Comparison of ENCODE assay signal across 8 cellular contexts in the genomic region with DNA sequence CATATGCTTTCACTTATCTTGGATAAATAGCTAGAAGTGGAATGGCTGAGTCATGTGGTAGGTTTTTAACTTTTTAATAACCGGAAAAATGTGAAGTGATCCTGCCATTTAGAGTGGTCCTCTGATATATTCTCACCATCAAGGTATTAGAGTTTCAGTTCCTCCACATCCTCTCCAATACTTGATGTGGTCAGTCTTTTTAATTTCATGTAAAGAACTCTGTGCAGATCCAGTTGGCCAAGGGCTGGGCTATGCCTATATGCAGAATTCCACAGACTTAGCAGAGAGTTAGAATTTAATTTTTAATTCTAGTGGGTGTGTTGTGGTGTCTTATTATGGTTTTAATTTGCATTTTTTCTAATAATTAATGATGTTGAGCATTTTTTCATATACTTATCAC.
"Had no signal": no experiment of that assay in that cellular context is flagged by ENCODE, and none has a peak within 500 bp of the region (broad histone marks: within the 10 kb centered on the region; RNA-seq: fewer than 3 reads in every experiment).

No MANE protein-coding gene starts in this region.

- H3K4me1 Mint-ChIP-seq: IgD-negative memory B cell had no signal

- H3K27ac ChIP-seq: HL-60 had no signal

- DNase-seq: HCEC 1CT, HFFc6, KBM-7 had no signal

- H3K4me3 Mint-ChIP-seq: GM23338, H9, HFFc6 had no signal

- H3K4me3 ChIP-seq: GM23338 had no signal

- ATAC-seq: GM23338, HepG2 had no signal

- H3K36me3 Mint-ChIP-seq: IgD-negative memory B cell had no signal

- H3K27ac Mint-ChIP-seq: GM23338, H9, HFFc6, IgD-negative memory B cell had no signal
